16 cellular contexts compared by ENCODE assay signal in genomic region chr17:61161615-61162134, GRCh38.
DNase-seq lines count a peak whose midpoint lies in the region; TF ChIP-seq lines count a peak whose summit lies in the region.
"Had no signal": no experiment of that assay in that cellular context is flagged by ENCODE, and none has a peak within 500 bp of the region (broad histone marks: within the 10 kb centered on the region; RNA-seq: fewer than 3 reads in every experiment).

No MANE protein-coding gene starts in this region.

- no peaks in the 10 kb centered on the region for H3K27me3 Mint-ChIP-seq in nephron (ENCODE audit: low read depth)

- H3K27me3 ChIP-seq in BE2C: no peaks in the 10 kb centered on the region

- H3K9me3 ChIP-seq in BE2C: no peaks in the 10 kb centered on the region
- H3K9me3 ChIP-seq: Caco-2 had no signal

- peak overlapping the region; percentile 41 to 70 (median 42) for H3K4me3 Mint-ChIP-seq in nephron
- H3K4me3 Mint-ChIP-seq: CD14-positive monocyte had no signal

- H3K4me3 ChIP-seq in BE2C (ENCODE audit: low read depth, low read length): peak overlapping the region; percentile 41

- DNase-seq in BE2C: peak; percentile 83
- peak; percentile 97 for DNase-seq in SK-N-DZ (ENCODE audit: low spot score)
- peak; percentile 8 for DNase-seq in glomerular visceral epithelial cell (ENCODE audit: extremely low spot score)
- no peak for DNase-seq in C1 segment of cervical spinal cord (lab: John Stamatoyannopoulos, UW)
- DNase-seq in OCI-M1 (lab: John Stamatoyannopoulos, UW): no peak
- no peak for DNase-seq in activated naive CD4-positive, alpha-beta T cell treated with anti-CD3 and anti-CD28 coated beads, Interleukin-2, amount 50 U/mL, for 16 hours
- no peak for DNase-seq in GM13977 (ENCODE audit: low spot score)
- DNase-seq: Caco-2; Kasumi-1; NCI-H1417; NCI-H1930; NCI-H524 treated with DMSO at 0.1 percent for 48 hours; NK-92 treated with Interleukin-12 subunit alpha and Interleukin-12 subunit beta, amount 100 ng/mL, for 24 hours; PC-3 had no signal

- peaks cover 4% of the 10 kb centered on the region for H3K36me3 Mint-ChIP-seq in nephron (ENCODE audit: low read depth)

- in situ Hi-C loops in GM13977 (cut with MboI; ENCODE audit: low pct_unique_long_range_greater_than_20kb, low sequenced_read_pairs, unreplicated experiment): no loop called here

- H3K36me3 ChIP-seq in BE2C: no peaks in the 10 kb centered on the region

- TF ChIP-seq CTCF in BE2C (IDR thresholded peaks at IDR 0.05; ENCODE audit: low read depth, low read length) (no peak), nephron (IDR thresholded peaks at IDR 0.05; ENCODE audit: unreplicated experiment in 3 of 3) (no peak), GM13977 (IDR thresholded peaks at IDR 0.05; ENCODE audit: extremely low read depth, insufficient read depth, missing control alignments) (no peak)

- H3K4me1 Mint-ChIP-seq in nephron: peaks cover 59% of the 10 kb centered on the region

- H3K4me1 ChIP-seq in BE2C: peaks cover 29% of the 10 kb centered on the region

- H3K9me3 Mint-ChIP-seq in nephron: peaks cover 2% of the 10 kb centered on the region

- peak overlapping the region; percentile 93 to 97 (median 94) for H3K27ac Mint-ChIP-seq in nephron

Comparison
In these comparisons a context has a peak if more than half of its experiments do, and no peak if none do; other contexts are left out.
1. DNase-seq: peak in BE2C (single experiment), SK-N-DZ (single experiment) and glomerular visceral epithelial cell (single experiment); none in C1 segment of cervical spinal cord (0 of 14), OCI-M1 (single experiment), activated naive CD4-positive, alpha-beta T cell treated with anti-CD3 and anti-CD28 coated beads, Interleukin-2, amount 50 U/mL, for 16 hours (single experiment) and GM13977 (single experiment).